In genomic region chr20:33672426-33673114, GRCh38 we compare ENCODE assay signal across 9 cellular contexts. TPM values are rescaled to one million over a fixed set of nuclear protein-coding genes. Genes with fewer than 3 reads are reported as not detected.
DNase-seq lines count a peak whose midpoint lies in the region; ATAC-seq and TF ChIP-seq lines count a peak whose summit lies in the region.
"Had no signal": no experiment of that assay in that cellular context is flagged by ENCODE, and none has a peak within 500 bp of the region (broad histone marks: within the 10 kb centered on the region; RNA-seq: fewer than 3 reads in every experiment).

No MANE protein-coding gene starts in this region.

- in situ Hi-C loops in brain microvascular endothelial cell (cut with HindIII; ENCODE audit: low pct_ligation_motif_present, low sequenced_read_pairs), result no loop called here

- peak; percentile 1 for DNase-seq in NOMO-1 treated with DMSO at 0.1 percent for 48 hours (lab: John Stamatoyannopoulos, UW; ENCODE audit: unreplicated experiment)
- DNase-seq in NOMO-1 (lab: John Stamatoyannopoulos, UW; ENCODE audit: unreplicated experiment in 2 of 2), result no peak
- DNase-seq in PC-3, result no peak
- no peak for DNase-seq in fibroblast of pulmonary artery (ENCODE audit: low read depth)
- DNase-seq in stimulated activated naive B cell treated with anti-CD40 and anti-IgM and Interleukin-4, amounts not matched to agents 10 μg/mL and 1 μg/mL and 100 μg/mL, for 72 hours, result no peak
- DNase-seq in brain microvascular endothelial cell, result no peak
- no peak for DNase-seq in NCI-H748 treated with DMSO at 0.1 percent for 48 hours (lab: John Stamatoyannopoulos, UW)
- DNase-seq in pons (ENCODE audit: low spot score), result no peak

- H3F3A ChIP-seq in PC-3 (ENCODE audit: low read length, unreplicated experiment), result peaks cover 5% of the 10 kb centered on the region

- peaks cover 0 to 6% of the 10 kb centered on the region in 2 donors for H3K27me3 Mint-ChIP-seq in stimulated activated naive B cell treated with anti-CD40 and anti-IgM and Interleukin-4, amounts not matched to agents 10 μg/mL and 1 μg/mL and 100 μg/mL, for 72 hours

- H3K27ac ChIP-seq in PC-3 (ENCODE audit: low read length), result no peak overlapping the region
- no peak overlapping the region for H3K27ac ChIP-seq in brain microvascular endothelial cell

- H3K9me2 ChIP-seq in PC-3 (replicated peaks; ENCODE audit: low read length), result no peaks in the 10 kb centered on the region

- H2AFZ ChIP-seq in PC-3 (ENCODE audit: low read length), result no peak overlapping the region

- no peaks in the 10 kb centered on the region for H3K27me3 ChIP-seq in PC-3 (ENCODE audit: low read length)
- H3K27me3 ChIP-seq in brain microvascular endothelial cell (replicated peaks), result no peaks in the 10 kb centered on the region

- ATAC-seq in PC-3, result no peak
- ATAC-seq in stimulated activated naive B cell treated with anti-CD40 and anti-IgM and Interleukin-4, amounts not matched to agents 10 μg/mL and 1 μg/mL and 100 μg/mL, for 72 hours (replicated peaks), result no peak

- H3K4me1 ChIP-seq in PC-3 (ENCODE audit: insufficient read depth, low read length), result peaks cover 30% of the 10 kb centered on the region

- H3K4me3 Mint-ChIP-seq in stimulated activated naive B cell treated with anti-CD40 and anti-IgM and Interleukin-4, amounts not matched to agents 10 μg/mL and 1 μg/mL and 100 μg/mL, for 72 hours, result peak overlapping the region; percentile 91

- peaks cover 31% of the 10 kb centered on the region for H3K79me2 ChIP-seq in PC-3 (ENCODE audit: low read length)

- CTCF ChIA-PET in PC-3 (lab: Charles Lee), result interaction anchor here (0.5 kb wide), 1 partner anchor 615 kb away, joined by 7 read pairs; no protein-coding TSS in a partner anchor

- intact Hi-C loops in PC-3 (cut with micrococcal nuclease), result loop anchor here (5.0 kb wide), 1 partner anchor 60 kb away; the partner anchor contains the start of gene ZNF341

- POLR2A ChIA-PET in PC-3 (lab: Charles Lee; ENCODE audit: unreplicated experiment), result no interaction called here

- H3K4me2 ChIP-seq in PC-3 (ENCODE audit: low read length), result peak overlapping the region; percentile 88

- no peaks in the 10 kb centered on the region for H3K9me3 ChIP-seq in PC-3 (ENCODE audit: low read length)

- peak overlapping the region; percentile 85; the same call in 1 of the 2 replicates for H3K9ac ChIP-seq in PC-3 (ENCODE audit: low read length)

- H4K20me1 ChIP-seq in PC-3 (ENCODE audit: low read length), result no peaks in the 10 kb centered on the region

- H3K36me3 Mint-ChIP-seq in stimulated activated naive B cell treated with anti-CD40 and anti-IgM and Interleukin-4, amounts not matched to agents 10 μg/mL and 1 μg/mL and 100 μg/mL, for 72 hours, result peaks cover 14 to 16% of the 10 kb centered on the region in 2 donors

- BruUV-seq in PC-3 (replicated peaks; lab: Mats Ljungman, UMichigan), result no TSS peak

- H3K27ac Mint-ChIP-seq in stimulated activated naive B cell treated with anti-CD40 and anti-IgM and Interleukin-4, amounts not matched to agents 10 μg/mL and 1 μg/mL and 100 μg/mL, for 72 hours, result no peak overlapping the region

- peaks cover 14% of the 10 kb centered on the region for H3K36me3 ChIP-seq in PC-3 (ENCODE audit: low read depth, low read length)
- no peaks in the 10 kb centered on the region for H3K36me3 ChIP-seq in brain microvascular endothelial cell (replicated peaks)

- peaks cover 20 to 21% of the 10 kb centered on the region in 2 donors for H3K4me1 Mint-ChIP-seq in stimulated activated naive B cell treated with anti-CD40 and anti-IgM and Interleukin-4, amounts not matched to agents 10 μg/mL and 1 μg/mL and 100 μg/mL, for 72 hours

- TF ChIP-seq CTCF in PC-3 (conservative IDR thresholded peaks at IDR 0.05; ENCODE audit: low read depth, low read length) (no peak), fibroblast of pulmonary artery (IDR thresholded peaks at IDR 0.05; ENCODE audit: low read length, missing control alignments) (no peak), brain microvascular endothelial cell (IDR thresholded peaks at IDR 0.05; ENCODE audit: low read depth, low read length, missing control alignments) (no peak)

- no peaks in the 10 kb centered on the region for H3K9me3 Mint-ChIP-seq in stimulated activated naive B cell treated with anti-CD40 and anti-IgM and Interleukin-4, amounts not matched to agents 10 μg/mL and 1 μg/mL and 100 μg/mL, for 72 hours

- peak overlapping the region; percentile 92 for H3K4me3 ChIP-seq in PC-3 (ENCODE audit: low read length)
- peak overlapping the region; percentile 74 for H3K4me3 ChIP-seq in fibroblast of pulmonary artery (replicated peaks; ENCODE audit: low read depth, low read length)
- H3K4me3 ChIP-seq in brain microvascular endothelial cell (ENCODE audit: low read depth, low read length), result no peak overlapping the region

RNA-seq across cellular contexts. Expression of gene NECAB3, which starts 1.7 kb away (rescaled TPM):
- 41.2 and 43.5 TPM in 2 replicates for total RNA-seq in PC-3 (2014; rRNA removed)

RNA-seq across cellular contexts. Expression of gene ACTL10, which starts 5.8 kb away (rescaled TPM):
- total RNA-seq in PC-3 (2014; rRNA removed), result 1.6 and 2.8 TPM in 2 replicates

RNA-seq across cellular contexts. Expression of gene C20orf144, which starts 10.4 kb away (rescaled TPM):
- 0.17 TPM in 1 of 2 replicates, not detected in the other for total RNA-seq in PC-3 (2014; rRNA removed)
- total RNA-seq: Daoy had no signal

RNA-seq across cellular contexts. Expression of gene E2F1, which starts 13.6 kb away (rescaled TPM):
- 63.7 and 72.2 TPM in 2 replicates for total RNA-seq in PC-3 (2014; rRNA removed)

RNA-seq across cellular contexts. Expression of gene PXMP4, which starts 47.5 kb away (rescaled TPM):
- not detected in 2 replicates for total RNA-seq in PC-3 (2014; rRNA removed)
